ENCODE assay signal across 24 cellular contexts in genomic region chr5:109754319-109754718, GRCh38.
"Had no signal": no experiment of that assay in that cellular context is flagged by ENCODE, and none has a peak within 500 bp of the region (broad histone marks: within the 10 kb centered on the region; RNA-seq: fewer than 3 reads in every experiment).

No MANE protein-coding gene starts in this region.

- FAIRE-seq: colon, islet of Langerhans had no signal

- H3K27ac ChIP-seq: epithelial cell of prostate, gastroesophageal sphincter, heart left ventricle, neural progenitor cell, prostate gland, right atrium auricular region, skin epidermis, stomach, tibial artery had no signal

- H3K36me3 ChIP-seq: prostate gland, right atrium auricular region had no signal

- H3K4me3 ChIP-seq: gastroesophageal sphincter, heart left ventricle, neural progenitor cell, prostate gland, right atrium auricular region, skin epidermis, stomach, tibial artery had no signal

- DNase-seq: effector CD8-positive, alpha-beta T cell; endodermal cell; foreskin fibroblast; heart left ventricle; hippocampal formation; left cardiac atrium; left ventricle myocardium superior; mesenchymal stem cell; naive thymus-derived CD4-positive, alpha-beta T cell; stimulated activated CD4-positive, alpha-beta T cell treated with anti-CD3 and anti-CD28 coated beads, Interleukin-1b, Interleukin-23, amount 100 ng/mL, for 48 hours; stimulated activated CD4-positive, alpha-beta T cell treated with anti-CD3 and anti-CD28 coated beads, Interleukin-4, amount 100 ng/mL, for 1 hour; stimulated activated CD8-positive, alpha-beta memory T cell treated with anti-CD3 and anti-CD28 coated beads, Interleukin-4, amount 100 ng/mL, for 48 hours; stimulated activated naive CD4-positive, alpha-beta T cell treated with Interleukin-2 at 50 U/mL for 16 hours; stomach; tibial artery had no signal

- H3K9me3 ChIP-seq: gastroesophageal sphincter, heart left ventricle, prostate gland, right atrium auricular region, stomach, tibial artery had no signal

- H3K27me3 ChIP-seq: gastroesophageal sphincter, heart left ventricle, neural progenitor cell, right atrium auricular region, stomach, tibial artery had no signal

- H3K4me1 ChIP-seq: gastroesophageal sphincter, prostate gland had no signal

- ATAC-seq: esophagus mucosa; gastroesophageal sphincter; heart left ventricle; left cardiac atrium; left ventricle myocardium superior; naive thymus-derived CD4-positive, alpha-beta T cell had no signal
